Comparison of ENCODE assay signal across 4 cellular contexts in the genomic region with DNA sequence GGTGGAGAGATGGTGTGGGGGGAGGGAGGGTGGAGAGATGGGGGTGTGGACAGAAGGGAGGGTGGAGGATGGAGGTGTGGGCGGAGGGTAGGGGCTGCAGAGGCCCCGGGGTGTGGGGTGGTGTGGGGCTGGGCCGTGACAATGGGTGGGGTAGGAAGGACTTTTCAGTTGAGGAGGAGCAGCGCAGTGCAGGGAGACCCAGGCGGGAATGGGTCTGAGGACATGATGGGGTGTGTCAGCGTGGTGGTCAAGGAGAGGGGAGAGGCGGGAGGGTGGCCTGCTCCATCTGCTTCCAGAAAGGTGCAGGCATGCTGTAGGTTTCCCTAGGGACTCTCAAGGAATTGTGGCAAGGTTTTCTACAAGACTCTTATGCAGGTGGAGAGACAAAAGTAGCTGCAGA.
TF ChIP-seq lines count a peak whose summit lies in the region.

No MANE protein-coding gene starts in this region.

TF ChIP-seq in SK-N-SH, 30 proteins besides CTCF, POLR2A, EP300 and RAD21 (continues in another document):
- no peak for TF ChIP-seq JUND (IDR thresholded peaks at IDR 0.05)
- TF ChIP-seq FOSL2 (IDR thresholded peaks at IDR 0.05; ENCODE audit: borderline replicate concordance, low read depth), result no peak
- TF ChIP-seq ELF1 (IDR thresholded peaks at IDR 0.05), result no peak
- no peak for TF ChIP-seq YY1 (IDR thresholded peaks at IDR 0.05; ENCODE audit: low read depth)
- TF ChIP-seq GABPA (IDR thresholded peaks at IDR 0.05; ENCODE audit: low read depth), result no peak
- no peak for TF ChIP-seq TAF1 (IDR thresholded peaks at IDR 0.05; ENCODE audit: borderline replicate concordance, low read depth, low read length)
- TF ChIP-seq, protein P1, sequence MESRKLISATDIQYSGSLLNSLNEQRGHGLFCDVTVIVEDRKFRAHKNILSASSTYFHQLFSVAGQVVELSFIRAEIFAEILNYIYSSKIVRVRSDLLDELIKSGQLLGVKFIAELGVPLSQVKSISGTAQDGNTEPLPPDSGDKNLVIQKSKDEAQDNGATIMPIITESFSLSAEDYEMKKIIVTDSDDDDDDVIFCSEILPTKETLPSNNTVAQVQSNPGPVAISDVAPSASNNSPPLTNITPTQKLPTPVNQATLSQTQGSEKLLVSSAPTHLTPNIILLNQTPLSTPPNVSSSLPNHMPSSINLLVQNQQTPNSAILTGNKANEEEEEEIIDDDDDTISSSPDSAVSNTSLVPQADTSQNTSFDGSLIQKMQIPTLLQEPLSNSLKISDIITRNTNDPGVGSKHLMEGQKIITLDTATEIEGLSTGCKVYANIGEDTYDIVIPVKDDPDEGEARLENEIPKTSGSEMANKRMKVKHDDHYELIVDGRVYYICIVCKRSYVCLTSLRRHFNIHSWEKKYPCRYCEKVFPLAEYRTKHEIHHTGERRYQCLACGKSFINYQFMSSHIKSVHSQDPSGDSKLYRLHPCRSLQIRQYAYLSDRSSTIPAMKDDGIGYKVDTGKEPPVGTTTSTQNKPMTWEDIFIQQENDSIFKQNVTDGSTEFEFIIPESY (IDR thresholded peaks at IDR 0.05; ENCODE audit: borderline replicate concordance, low read depth), result no peak
- TF ChIP-seq, protein P2, sequence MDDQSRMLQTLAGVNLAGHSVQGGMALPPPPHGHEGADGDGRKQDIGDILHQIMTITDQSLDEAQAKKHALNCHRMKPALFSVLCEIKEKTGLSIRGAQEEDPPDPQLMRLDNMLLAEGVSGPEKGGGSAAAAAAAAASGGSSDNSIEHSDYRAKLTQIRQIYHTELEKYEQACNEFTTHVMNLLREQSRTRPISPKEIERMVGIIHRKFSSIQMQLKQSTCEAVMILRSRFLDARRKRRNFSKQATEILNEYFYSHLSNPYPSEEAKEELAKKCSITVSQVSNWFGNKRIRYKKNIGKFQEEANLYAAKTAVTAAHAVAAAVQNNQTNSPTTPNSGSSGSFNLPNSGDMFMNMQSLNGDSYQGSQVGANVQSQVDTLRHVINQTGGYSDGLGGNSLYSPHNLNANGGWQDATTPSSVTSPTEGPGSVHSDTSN (IDR thresholded peaks at IDR 0.05), result no peak
- TF ChIP-seq, protein P3, sequence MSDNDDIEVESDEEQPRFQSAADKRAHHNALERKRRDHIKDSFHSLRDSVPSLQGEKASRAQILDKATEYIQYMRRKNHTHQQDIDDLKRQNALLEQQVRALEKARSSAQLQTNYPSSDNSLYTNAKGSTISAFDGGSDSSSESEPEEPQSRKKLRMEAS (IDR thresholded peaks at IDR 0.05; ENCODE audit: low read depth), result no peak
- no peak for TF ChIP-seq NRF1 (IDR thresholded peaks at IDR 0.05; ENCODE audit: low read depth, low read length)
- TF ChIP-seq FOXM1 (IDR thresholded peaks at IDR 0.05; ENCODE audit: low read depth), result no peak
- no peak for TF ChIP-seq RFX5 (IDR thresholded peaks at IDR 0.05; ENCODE audit: low read length)

TF ChIP-seq in SK-N-SH treated with all-trans-retinoic acid at 6 μM for 48 hours, 23 proteins besides CTCF, POLR2A, EP300 and RAD21 (continues in another document):
- TF ChIP-seq RARB (CRISPR knock-in tag; IDR thresholded peaks at IDR 0.05), result no peak
- no peak for TF ChIP-seq OSR1 (CRISPR knock-in tag; IDR thresholded peaks at IDR 0.05)
- no peak for TF ChIP-seq ESRRG (CRISPR knock-in tag; IDR thresholded peaks at IDR 0.05)
- TF ChIP-seq TOX (CRISPR knock-in tag; IDR thresholded peaks at IDR 0.05; ENCODE audit: borderline replicate concordance), result no peak
- no peak for TF ChIP-seq GLIS3 (CRISPR knock-in tag; IDR thresholded peaks at IDR 0.05)
- TF ChIP-seq PPARA (CRISPR knock-in tag; IDR thresholded peaks at IDR 0.05; ENCODE audit: borderline replicate concordance), result no peak
- TF ChIP-seq BACH2 (CRISPR knock-in tag; IDR thresholded peaks at IDR 0.05; ENCODE audit: borderline replicate concordance), result no peak
- no peak for TF ChIP-seq CSDC2 (CRISPR knock-in tag; IDR thresholded peaks at IDR 0.05)
- TF ChIP-seq SNAI2 (CRISPR knock-in tag; IDR thresholded peaks at IDR 0.05), result no peak
- no peak for TF ChIP-seq ZNF8 (CRISPR knock-in tag; IDR thresholded peaks at IDR 0.05)
- TF ChIP-seq, protein P4, sequence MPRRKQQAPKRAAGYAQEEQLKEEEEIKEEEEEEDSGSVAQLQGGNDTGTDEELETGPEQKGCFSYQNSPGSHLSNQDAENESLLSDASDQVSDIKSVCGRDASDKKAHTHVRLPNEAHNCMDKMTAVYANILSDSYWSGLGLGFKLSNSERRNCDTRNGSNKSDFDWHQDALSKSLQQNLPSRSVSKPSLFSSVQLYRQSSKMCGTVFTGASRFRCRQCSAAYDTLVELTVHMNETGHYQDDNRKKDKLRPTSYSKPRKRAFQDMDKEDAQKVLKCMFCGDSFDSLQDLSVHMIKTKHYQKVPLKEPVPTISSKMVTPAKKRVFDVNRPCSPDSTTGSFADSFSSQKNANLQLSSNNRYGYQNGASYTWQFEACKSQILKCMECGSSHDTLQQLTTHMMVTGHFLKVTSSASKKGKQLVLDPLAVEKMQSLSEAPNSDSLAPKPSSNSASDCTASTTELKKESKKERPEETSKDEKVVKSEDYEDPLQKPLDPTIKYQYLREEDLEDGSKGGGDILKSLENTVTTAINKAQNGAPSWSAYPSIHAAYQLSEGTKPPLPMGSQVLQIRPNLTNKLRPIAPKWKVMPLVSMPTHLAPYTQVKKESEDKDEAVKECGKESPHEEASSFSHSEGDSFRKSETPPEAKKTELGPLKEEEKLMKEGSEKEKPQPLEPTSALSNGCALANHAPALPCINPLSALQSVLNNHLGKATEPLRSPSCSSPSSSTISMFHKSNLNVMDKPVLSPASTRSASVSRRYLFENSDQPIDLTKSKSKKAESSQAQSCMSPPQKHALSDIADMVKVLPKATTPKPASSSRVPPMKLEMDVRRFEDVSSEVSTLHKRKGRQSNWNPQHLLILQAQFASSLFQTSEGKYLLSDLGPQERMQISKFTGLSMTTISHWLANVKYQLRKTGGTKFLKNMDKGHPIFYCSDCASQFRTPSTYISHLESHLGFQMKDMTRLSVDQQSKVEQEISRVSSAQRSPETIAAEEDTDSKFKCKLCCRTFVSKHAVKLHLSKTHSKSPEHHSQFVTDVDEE (CRISPR knock-in tag; IDR thresholded peaks at IDR 0.05), result no peak
- TF ChIP-seq, protein P5, sequence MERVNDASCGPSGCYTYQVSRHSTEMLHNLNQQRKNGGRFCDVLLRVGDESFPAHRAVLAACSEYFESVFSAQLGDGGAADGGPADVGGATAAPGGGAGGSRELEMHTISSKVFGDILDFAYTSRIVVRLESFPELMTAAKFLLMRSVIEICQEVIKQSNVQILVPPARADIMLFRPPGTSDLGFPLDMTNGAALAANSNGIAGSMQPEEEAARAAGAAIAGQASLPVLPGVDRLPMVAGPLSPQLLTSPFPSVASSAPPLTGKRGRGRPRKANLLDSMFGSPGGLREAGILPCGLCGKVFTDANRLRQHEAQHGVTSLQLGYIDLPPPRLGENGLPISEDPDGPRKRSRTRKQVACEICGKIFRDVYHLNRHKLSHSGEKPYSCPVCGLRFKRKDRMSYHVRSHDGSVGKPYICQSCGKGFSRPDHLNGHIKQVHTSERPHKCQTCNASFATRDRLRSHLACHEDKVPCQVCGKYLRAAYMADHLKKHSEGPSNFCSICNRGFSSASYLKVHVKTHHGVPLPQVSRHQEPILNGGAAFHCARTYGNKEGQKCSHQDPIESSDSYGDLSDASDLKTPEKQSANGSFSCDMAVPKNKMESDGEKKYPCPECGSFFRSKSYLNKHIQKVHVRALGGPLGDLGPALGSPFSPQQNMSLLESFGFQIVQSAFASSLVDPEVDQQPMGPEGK (CRISPR knock-in tag; IDR thresholded peaks at IDR 0.05; ENCODE audit: borderline replicate concordance), result no peak

TF ChIP-seq in GM23338, 12 proteins besides CTCF, POLR2A, EP300 and RAD21 (continues in another document):
- no peak for TF ChIP-seq EZH2phosphoT487 (IDR thresholded peaks at IDR 0.05; ENCODE audit: unreplicated experiment)
- TF ChIP-seq POLR2AphosphoS5 (IDR thresholded peaks at IDR 0.05; ENCODE audit: low read depth), result no peak
- no peak for TF ChIP-seq ZNF331 (CRISPR knock-in tag; IDR thresholded peaks at IDR 0.05; ENCODE audit: low read depth)
- TF ChIP-seq, protein P6, sequence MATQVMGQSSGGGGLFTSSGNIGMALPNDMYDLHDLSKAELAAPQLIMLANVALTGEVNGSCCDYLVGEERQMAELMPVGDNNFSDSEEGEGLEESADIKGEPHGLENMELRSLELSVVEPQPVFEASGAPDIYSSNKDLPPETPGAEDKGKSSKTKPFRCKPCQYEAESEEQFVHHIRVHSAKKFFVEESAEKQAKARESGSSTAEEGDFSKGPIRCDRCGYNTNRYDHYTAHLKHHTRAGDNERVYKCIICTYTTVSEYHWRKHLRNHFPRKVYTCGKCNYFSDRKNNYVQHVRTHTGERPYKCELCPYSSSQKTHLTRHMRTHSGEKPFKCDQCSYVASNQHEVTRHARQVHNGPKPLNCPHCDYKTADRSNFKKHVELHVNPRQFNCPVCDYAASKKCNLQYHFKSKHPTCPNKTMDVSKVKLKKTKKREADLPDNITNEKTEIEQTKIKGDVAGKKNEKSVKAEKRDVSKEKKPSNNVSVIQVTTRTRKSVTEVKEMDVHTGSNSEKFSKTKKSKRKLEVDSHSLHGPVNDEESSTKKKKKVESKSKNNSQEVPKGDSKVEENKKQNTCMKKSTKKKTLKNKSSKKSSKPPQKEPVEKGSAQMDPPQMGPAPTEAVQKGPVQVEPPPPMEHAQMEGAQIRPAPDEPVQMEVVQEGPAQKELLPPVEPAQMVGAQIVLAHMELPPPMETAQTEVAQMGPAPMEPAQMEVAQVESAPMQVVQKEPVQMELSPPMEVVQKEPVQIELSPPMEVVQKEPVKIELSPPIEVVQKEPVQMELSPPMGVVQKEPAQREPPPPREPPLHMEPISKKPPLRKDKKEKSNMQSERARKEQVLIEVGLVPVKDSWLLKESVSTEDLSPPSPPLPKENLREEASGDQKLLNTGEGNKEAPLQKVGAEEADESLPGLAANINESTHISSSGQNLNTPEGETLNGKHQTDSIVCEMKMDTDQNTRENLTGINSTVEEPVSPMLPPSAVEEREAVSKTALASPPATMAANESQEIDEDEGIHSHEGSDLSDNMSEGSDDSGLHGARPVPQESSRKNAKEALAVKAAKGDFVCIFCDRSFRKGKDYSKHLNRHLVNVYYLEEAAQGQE (IDR thresholded peaks at IDR 0.05; ENCODE audit: unreplicated experiment), result no peak
- no peak for TF ChIP-seq ZNF114 (CRISPR knock-in tag; IDR thresholded peaks at IDR 0.05)

TF ChIP-seq in WTC11, 78 proteins besides CTCF, POLR2A, EP300 and RAD21:
- TF ChIP-seq, protein P7, sequence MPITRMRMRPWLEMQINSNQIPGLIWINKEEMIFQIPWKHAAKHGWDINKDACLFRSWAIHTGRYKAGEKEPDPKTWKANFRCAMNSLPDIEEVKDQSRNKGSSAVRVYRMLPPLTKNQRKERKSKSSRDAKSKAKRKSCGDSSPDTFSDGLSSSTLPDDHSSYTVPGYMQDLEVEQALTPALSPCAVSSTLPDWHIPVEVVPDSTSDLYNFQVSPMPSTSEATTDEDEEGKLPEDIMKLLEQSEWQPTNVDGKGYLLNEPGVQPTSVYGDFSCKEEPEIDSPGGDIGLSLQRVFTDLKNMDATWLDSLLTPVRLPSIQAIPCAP (CRISPR knock-in tag; IDR thresholded peaks at IDR 0.05), result no peak
- no peak for TF ChIP-seq GTF2I (CRISPR knock-in tag; conservative IDR thresholded peaks at IDR 0.05)
- TF ChIP-seq, protein P8, sequence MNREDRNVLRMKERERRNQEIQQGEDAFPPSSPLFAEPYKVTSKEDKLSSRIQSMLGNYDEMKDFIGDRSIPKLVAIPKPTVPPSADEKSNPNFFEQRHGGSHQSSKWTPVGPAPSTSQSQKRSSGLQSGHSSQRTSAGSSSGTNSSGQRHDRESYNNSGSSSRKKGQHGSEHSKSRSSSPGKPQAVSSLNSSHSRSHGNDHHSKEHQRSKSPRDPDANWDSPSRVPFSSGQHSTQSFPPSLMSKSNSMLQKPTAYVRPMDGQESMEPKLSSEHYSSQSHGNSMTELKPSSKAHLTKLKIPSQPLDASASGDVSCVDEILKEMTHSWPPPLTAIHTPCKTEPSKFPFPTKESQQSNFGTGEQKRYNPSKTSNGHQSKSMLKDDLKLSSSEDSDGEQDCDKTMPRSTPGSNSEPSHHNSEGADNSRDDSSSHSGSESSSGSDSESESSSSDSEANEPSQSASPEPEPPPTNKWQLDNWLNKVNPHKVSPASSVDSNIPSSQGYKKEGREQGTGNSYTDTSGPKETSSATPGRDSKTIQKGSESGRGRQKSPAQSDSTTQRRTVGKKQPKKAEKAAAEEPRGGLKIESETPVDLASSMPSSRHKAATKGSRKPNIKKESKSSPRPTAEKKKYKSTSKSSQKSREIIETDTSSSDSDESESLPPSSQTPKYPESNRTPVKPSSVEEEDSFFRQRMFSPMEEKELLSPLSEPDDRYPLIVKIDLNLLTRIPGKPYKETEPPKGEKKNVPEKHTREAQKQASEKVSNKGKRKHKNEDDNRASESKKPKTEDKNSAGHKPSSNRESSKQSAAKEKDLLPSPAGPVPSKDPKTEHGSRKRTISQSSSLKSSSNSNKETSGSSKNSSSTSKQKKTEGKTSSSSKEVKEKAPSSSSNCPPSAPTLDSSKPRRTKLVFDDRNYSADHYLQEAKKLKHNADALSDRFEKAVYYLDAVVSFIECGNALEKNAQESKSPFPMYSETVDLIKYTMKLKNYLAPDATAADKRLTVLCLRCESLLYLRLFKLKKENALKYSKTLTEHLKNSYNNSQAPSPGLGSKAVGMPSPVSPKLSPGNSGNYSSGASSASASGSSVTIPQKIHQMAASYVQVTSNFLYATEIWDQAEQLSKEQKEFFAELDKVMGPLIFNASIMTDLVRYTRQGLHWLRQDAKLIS (CRISPR knock-in tag; IDR thresholded peaks at IDR 0.05; ENCODE audit: borderline replicate concordance), result no peak
- TF ChIP-seq CREB1 (CRISPR knock-in tag; IDR thresholded peaks at IDR 0.05), result no peak
- no peak for TF ChIP-seq TP53 (CRISPR knock-in tag; IDR thresholded peaks at IDR 0.05)
- no peak for TF ChIP-seq NR2C2 (CRISPR knock-in tag; IDR thresholded peaks at IDR 0.05)
- no peak for TF ChIP-seq SMAD3 (CRISPR knock-in tag; IDR thresholded peaks at IDR 0.05; ENCODE audit: borderline replicate concordance)
- TF ChIP-seq ZNF671 (CRISPR knock-in tag; IDR thresholded peaks at IDR 0.05), result no peak
- TF ChIP-seq JUN (CRISPR knock-in tag; IDR thresholded peaks at IDR 0.05), result no peak
- TF ChIP-seq, protein P3 (CRISPR knock-in tag; IDR thresholded peaks at IDR 0.05), result no peak
- no peak for TF ChIP-seq ZNF121 (CRISPR knock-in tag; IDR thresholded peaks at IDR 0.05)
- no peak for TF ChIP-seq JAZF1 (CRISPR knock-in tag; IDR thresholded peaks at IDR 0.05)
